In genomic region chr18:26290388-26290787, GRCh38 we compare ENCODE assay signal across 28 cellular contexts.
"Had no signal": no experiment of that assay in that cellular context is flagged by ENCODE, and none has a peak within 500 bp of the region (broad histone marks: within the 10 kb centered on the region; RNA-seq: fewer than 3 reads in every experiment).

No MANE protein-coding gene starts in this region.

- H3K27ac Mint-ChIP-seq: activated CD4-positive, alpha-beta memory T cell treated with anti-CD3 and anti-CD28 coated beads, Interleukin-2, amount 10 ng/mL, durations not matched to agents 7 days and 5 days; activated CD4-positive, alpha-beta T cell treated with anti-CD3 and anti-CD28 coated beads, Interleukin-2, amount 10 ng/mL, durations not matched to agents 7 days and 5 days; activated naive CD8-positive, alpha-beta T cell treated with anti-CD3 and anti-CD28 coated beads, Interleukin-2, amount 10 ng/mL, durations not matched to agents 7 days and 5 days; effector memory CD8-positive, alpha-beta T cell; mesothelial cell of epicardium; progenitor cell of endocrine pancreas; stimulated activated naive B cell treated with anti-CD40 and anti-IgM and Interleukin-4, amounts not matched to agents 10 μg/mL and 1 μg/mL and 100 μg/mL, for 72 hours had no signal

- H3K4me3 Mint-ChIP-seq: activated CD4-positive, alpha-beta memory T cell treated with anti-CD3 and anti-CD28 coated beads, Interleukin-2, amount 10 ng/mL, durations not matched to agents 7 days and 5 days; activated CD4-positive, alpha-beta T cell treated with anti-CD3 and anti-CD28 coated beads, Interleukin-2, amount 10 ng/mL, durations not matched to agents 7 days and 5 days; activated naive CD8-positive, alpha-beta T cell treated with anti-CD3 and anti-CD28 coated beads, Interleukin-2, amount 10 ng/mL, durations not matched to agents 7 days and 5 days; activated T-cell treated with anti-CD3 and anti-CD28 coated beads, Interleukin-2, amount 50 U/mL, for 4 hours; effector memory CD8-positive, alpha-beta T cell; mesothelial cell of epicardium; naive thymus-derived CD4-positive, alpha-beta T cell; stimulated activated naive B cell treated with anti-CD40 and anti-IgM and Interleukin-4, amounts not matched to agents 10 μg/mL and 1 μg/mL and 100 μg/mL, for 72 hours had no signal

- H3K4me1 Mint-ChIP-seq: activated CD4-positive, alpha-beta memory T cell treated with anti-CD3 and anti-CD28 coated beads, Interleukin-2, amount 10 ng/mL, durations not matched to agents 7 days and 5 days; stimulated activated naive B cell treated with anti-CD40 and anti-IgM and Interleukin-4, amounts not matched to agents 10 μg/mL and 1 μg/mL and 100 μg/mL, for 72 hours had no signal

- H3K27me3 Mint-ChIP-seq: activated CD4-positive, alpha-beta memory T cell treated with anti-CD3 and anti-CD28 coated beads, Interleukin-2, amount 10 ng/mL, durations not matched to agents 7 days and 5 days; activated CD4-positive, alpha-beta T cell treated with anti-CD3 and anti-CD28 coated beads, Interleukin-2, amount 10 ng/mL, durations not matched to agents 7 days and 5 days; activated naive CD8-positive, alpha-beta T cell treated with anti-CD3 and anti-CD28 coated beads, Interleukin-2, amount 10 ng/mL, durations not matched to agents 7 days and 5 days; effector memory CD8-positive, alpha-beta T cell; naive thymus-derived CD4-positive, alpha-beta T cell; progenitor cell of endocrine pancreas; stimulated activated naive B cell treated with anti-CD40 and anti-IgM and Interleukin-4, amounts not matched to agents 10 μg/mL and 1 μg/mL and 100 μg/mL, for 72 hours had no signal

- H3K9me3 Mint-ChIP-seq: activated CD4-positive, alpha-beta memory T cell treated with anti-CD3 and anti-CD28 coated beads, Interleukin-2, amount 10 ng/mL, durations not matched to agents 7 days and 5 days; activated CD4-positive, alpha-beta T cell treated with anti-CD3 and anti-CD28 coated beads, Interleukin-2, amount 10 ng/mL, durations not matched to agents 7 days and 5 days; activated naive CD8-positive, alpha-beta T cell treated with anti-CD3 and anti-CD28 coated beads, Interleukin-2, amount 10 ng/mL, durations not matched to agents 7 days and 5 days; activated T-cell treated with anti-CD3 and anti-CD28 coated beads, Interleukin-2, amount 50 U/mL, for 4 hours; effector memory CD8-positive, alpha-beta T cell; mesothelial cell of epicardium; naive thymus-derived CD4-positive, alpha-beta T cell; stimulated activated naive B cell treated with anti-CD40 and anti-IgM and Interleukin-4, amounts not matched to agents 10 μg/mL and 1 μg/mL and 100 μg/mL, for 72 hours had no signal

- DNase-seq: activated CD4-positive, alpha-beta memory T cell treated with anti-CD3 and anti-CD28 coated beads, Interleukin-2, amount 10 ng/mL, durations not matched to agents 7 days and 5 days; activated CD4-positive, alpha-beta T cell treated with anti-CD3 and anti-CD28 coated beads, Interleukin-2, amount 10 ng/mL, durations not matched to agents 7 days and 5 days; activated naive CD4-positive, alpha-beta T cell treated with Interleukin-2 at 50 U/mL for 16 hours; activated naive CD8-positive, alpha-beta T cell treated with anti-CD3 and anti-CD28 coated beads, Interleukin-2, amount 10 ng/mL, durations not matched to agents 7 days and 5 days; activated T-cell treated with anti-CD3 and anti-CD28 coated beads, Interleukin-2, amount 50 U/mL, for 4 hours; caudate nucleus; cortex of kidney; effector memory CD8-positive, alpha-beta T cell; erythroblast; hippocampal formation; left cardiac atrium; left ventricle myocardium superior; naive thymus-derived CD4-positive, alpha-beta T cell; ovary; retina; small intestine; stimulated activated CD4-positive, alpha-beta T cell treated with anti-CD3 and anti-CD28 coated beads, Interleukin-1b, Interleukin-23, amount 100 ng/mL, for 48 hours; stimulated activated CD4-positive, alpha-beta T cell treated with anti-CD3 and anti-CD28 coated beads, Interleukin-4, amount 100 ng/mL, for 4 hours; stimulated activated CD8-positive, alpha-beta memory T cell treated with anti-CD3 and anti-CD28 coated beads, Interleukin-4, amount 100 ng/mL, for 48 hours; stimulated activated naive B cell treated with anti-CD40 and anti-IgM and Interleukin-4, amounts not matched to agents 10 μg/mL and 1 μg/mL and 100 μg/mL, for 72 hours; stomach; thyroid gland; upper lobe of left lung had no signal

- ATAC-seq: activated CD4-positive, CD25-positive, alpha-beta regulatory T cell treated with anti-CD3 and anti-CD28 coated beads, Interleukin-2, amount 50 U/mL, for 24 hours; activated T-cell treated with anti-CD3 and anti-CD28 coated beads, Interleukin-2, amount 50 U/mL, for 4 hours; effector memory CD8-positive, alpha-beta T cell; gastroesophageal sphincter; left cardiac atrium; left ventricle myocardium superior; naive thymus-derived CD4-positive, alpha-beta T cell; sciatic nerve; stimulated activated naive B cell treated with anti-CD40 and anti-IgM and Interleukin-4, amounts not matched to agents 10 μg/mL and 1 μg/mL and 100 μg/mL, for 72 hours had no signal
